1 cellular context compared by ENCODE assay signal in genomic region chr11:121023848-121024751, GRCh38.
TF ChIP-seq lines count a peak whose summit lies in the region.

Gene TBCEL, plus strand, starts transcription at chr11:121024102. Its CDS starts 21,589 bp downstream, at chr11:121045691.

TF ChIP-seq in K562, 482 proteins besides CTCF, POLR2A, EP300 and RAD21 (continued from another document and continues in another):
- TF ChIP-seq SFPQ (IDR thresholded peaks at IDR 0.05; ENCODE audit: low read depth, low read length) (no peak), RFX7 (CRISPR knock-in tag; IDR thresholded peaks at IDR 0.05) (no peak), CREB3L1 (IDR thresholded peaks at IDR 0.05; ENCODE audit: borderline replicate concordance, low read depth) (peak; percentile 62; the same call in 1 of the 2 replicates), JUND (IDR thresholded peaks at IDR 0.05; ENCODE audit: borderline replicate concordance, low read depth, low read length) (no peak), JUND (tag; IDR thresholded peaks at IDR 0.05; ENCODE audit: borderline replicate concordance, low read depth, low read length) (no peak; the same call in 2 of the 3 replicates), E2F4 (CRISPR knock-in tag; IDR thresholded peaks at IDR 0.05; ENCODE audit: low read depth) (no peak), ZNF280B (CRISPR knock-in tag; IDR thresholded peaks at IDR 0.05) (no peak), CREM (IDR thresholded peaks at IDR 0.05; ENCODE audit: low read depth) (peak; percentile 83), ZBTB43 (CRISPR knock-in tag; IDR thresholded peaks at IDR 0.05) (no peak), CBFA2T2 (conservative IDR thresholded peaks at IDR 0.05) (peak; percentile 72), ZNF639 (CRISPR knock-in tag; conservative IDR thresholded peaks at IDR 0.05 in 1 of 2, IDR thresholded peaks at IDR 0.05 in 1 of 2) (peak in 1 of 2 experiments; percentile 46; a peak in 1 of 4 replicates), ZMIZ1 (IDR thresholded peaks at IDR 0.05; ENCODE audit: low read depth in 2 of 2, low read length in 2 of 2) (no peak), CSDE1 (IDR thresholded peaks at IDR 0.05) (peak in 1 of 2 experiments; percentile 84; a peak in 2 of 4 replicates), ZHX1 (conservative IDR thresholded peaks at IDR 0.05; ENCODE audit: low read length) (no peak), CHD4 (IDR thresholded peaks at IDR 0.05; ENCODE audit: insufficient read depth, insufficient replicate concordance, low read depth, low read length, poor library complexity, severe bottlenecking) (no peak), TFAM (CRISPR knock-in tag; conservative IDR thresholded peaks at IDR 0.05) (no peak), NFATC3 (IDR thresholded peaks at IDR 0.05) (no peak), PHF8 (IDR thresholded peaks at IDR 0.05; ENCODE audit: borderline replicate concordance, low read length) (peak; percentile 49; the same call in 1 of the 2 replicates), CBX8 (IDR thresholded peaks at IDR 0.05; ENCODE audit: borderline replicate concordance, extremely low read depth, low read depth, low read length, poor library complexity, severe bottlenecking) (no peak), HDAC2 (IDR thresholded peaks at IDR 0.05) (no peak), ARID3B (CRISPR knock-in tag; IDR thresholded peaks at IDR 0.05; ENCODE audit: borderline replicate concordance) (no peak), TFE3 (CRISPR knock-in tag; IDR thresholded peaks at IDR 0.05) (peak; percentile 96), IRF9 (tag; IDR thresholded peaks at IDR 0.05) (no peak), ELK1 (CRISPR knock-in tag; IDR thresholded peaks at IDR 0.05) (no peak), SIN3B (IDR thresholded peaks at IDR 0.05; ENCODE audit: low read depth) (no peak), CC2D1A (IDR thresholded peaks at IDR 0.05) (no peak), MYNN (IDR thresholded peaks at IDR 0.05) (no peak), MYNN (CRISPR knock-in tag; IDR thresholded peaks at IDR 0.05) (no peak), NONO (IDR thresholded peaks at IDR 0.05; ENCODE audit: low read depth in 2 of 2, low read length in 1 of 2) (no peak), ADNP (tag; IDR thresholded peaks at IDR 0.05) (no peak), ZNF12 (CRISPR knock-in tag; IDR thresholded peaks at IDR 0.05) (no peak), KAT7 (CRISPR knock-in tag; IDR thresholded peaks at IDR 0.05; ENCODE audit: borderline replicate concordance) (no peak), SRSF3 (IDR thresholded peaks at IDR 0.05; ENCODE audit: insufficient read depth, low read length) (no peak), HCFC1 (IDR thresholded peaks at IDR 0.05; ENCODE audit: low read depth, low read length) (peak; percentile 58; the same call in 1 of the 2 replicates), ILK (tag; IDR thresholded peaks at IDR 0.05; ENCODE audit: borderline replicate concordance, low read depth) (no peak)
